ENCODE assay signal across 21 cellular contexts in the genomic region with DNA sequence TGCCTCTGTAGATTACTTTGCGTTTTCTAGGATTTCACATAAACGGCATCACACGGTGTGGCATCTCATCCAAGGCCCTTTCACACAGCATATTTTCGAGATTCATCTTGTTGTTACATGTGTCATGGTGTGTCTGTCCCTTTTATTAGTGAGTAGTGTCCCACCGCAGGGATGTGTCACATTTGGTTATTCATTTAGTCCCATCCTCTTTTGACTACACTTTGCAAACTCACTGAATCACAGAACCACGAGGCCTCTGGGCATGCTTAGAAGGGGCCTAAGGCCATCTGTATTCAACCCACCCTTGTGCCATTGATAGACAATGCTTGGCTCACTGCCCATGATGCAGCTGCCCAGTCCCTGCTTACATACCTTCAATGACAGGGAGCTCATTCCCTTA. TPM values are rescaled to one million over a fixed set of nuclear protein-coding genes. Genes with fewer than 3 reads are reported as not detected.
A peak's percentile ranks its signal among the peaks of the same experiment; 100 is the strongest.
DNase-seq lines count a peak whose midpoint lies in the region; ATAC-seq and TF ChIP-seq lines count a peak whose summit lies in the region.
"Had no signal": no experiment of that assay in that cellular context is flagged by ENCODE, and none has a peak within 500 bp of the region (broad histone marks: within the 10 kb centered on the region; RNA-seq: fewer than 3 reads in every experiment).

No MANE protein-coding gene starts in this region.

- no peak for DNase-seq in activated naive CD4-positive, alpha-beta T cell treated with anti-CD3 and anti-CD28 coated beads, Interleukin-2, amount 10 ng/mL, durations not matched to agents 7 days and 5 days
- DNase-seq in M059J (ENCODE audit: low read depth) (peak; percentile 49), GM03348 (ENCODE audit: low spot score) (no peak), ovary (no peak)
- DNase-seq in stimulated activated naive B cell treated with anti-CD40 and anti-IgM and Interleukin-4, amounts not matched to agents 10 μg/mL and 1 μg/mL and 100 μg/mL, for 72 hours: no peak
- DNase-seq in stimulated activated CD4-positive, alpha-beta T cell treated with anti-CD3 and anti-CD28 coated beads, Interleukin-15, amount 100 ng/mL, for 24 hours: no peak
- DNase-seq: activated naive CD4-positive, alpha-beta T cell treated with anti-CD3 and anti-CD28 coated beads for 36 hours; CD4-positive, CD25-positive, alpha-beta regulatory T cell; DND-41; KG1; left cardiac atrium; midbrain; NCI-H1092; NCI-H2107; NCI-H524; SJCRH30; stomach had no signal

- H3K4me1 ChIP-seq in ovary (ENCODE audit: insufficient read depth): no peaks in the 10 kb centered on the region
- H3K4me1 ChIP-seq: SJCRH30 had no signal

- peaks cover 7% of the 10 kb centered on the region for H3K4me1 Mint-ChIP-seq in activated naive CD4-positive, alpha-beta T cell treated with anti-CD3 and anti-CD28 coated beads, Interleukin-2, amount 50 U/mL, for 24 hours
- H3K4me1 Mint-ChIP-seq in activated naive CD4-positive, alpha-beta T cell treated with anti-CD3 and anti-CD28 coated beads, Interleukin-2, amount 10 ng/mL, durations not matched to agents 7 days and 5 days: peaks cover 22% of the 10 kb centered on the region
- peaks cover 31% of the 10 kb centered on the region for H3K4me1 Mint-ChIP-seq in dendritic cell treated with granulocyte-macrophage colony-stimulating factor and Interleukin-4, amounts not matched to agents 40 ng/mL and 50 ng/mL, for 4 days (ENCODE audit: low read depth)
- H3K4me1 Mint-ChIP-seq in stimulated activated naive B cell treated with anti-CD40 and anti-IgM and Interleukin-4, amounts not matched to agents 10 μg/mL and 1 μg/mL and 100 μg/mL, for 72 hours: peaks cover 31 to 51% of the 10 kb centered on the region in 2 donors

- no peaks in the 10 kb centered on the region for H3K27me3 Mint-ChIP-seq in activated naive CD4-positive, alpha-beta T cell treated with anti-CD3 and anti-CD28 coated beads, Interleukin-2, amount 50 U/mL, for 24 hours
- peaks cover 21% of the 10 kb centered on the region for H3K27me3 Mint-ChIP-seq in activated naive CD4-positive, alpha-beta T cell treated with anti-CD3 and anti-CD28 coated beads, Interleukin-2, amount 10 ng/mL, durations not matched to agents 7 days and 5 days
- H3K27me3 Mint-ChIP-seq in dendritic cell treated with granulocyte-macrophage colony-stimulating factor and Interleukin-4, amounts not matched to agents 40 ng/mL and 50 ng/mL, for 4 days: no peaks in the 10 kb centered on the region
- H3K27me3 Mint-ChIP-seq in stimulated activated naive B cell treated with anti-CD40 and anti-IgM and Interleukin-4, amounts not matched to agents 10 μg/mL and 1 μg/mL and 100 μg/mL, for 72 hours: no peaks in the 10 kb centered on the region

- CTCF ChIA-PET in activated naive CD4-positive, alpha-beta T cell treated with anti-CD3 and anti-CD28 coated beads, Interleukin-2, amount 10 ng/mL, durations not matched to agents 7 days and 5 days (lab: Charles Lee): interaction anchor here (1.0 to 2.3 kb wide), 2 partner anchors 10 to 12 kb away, joined by 3 to 18 read pairs; no protein-coding TSS in a partner anchor

- TF ChIP-seq POLR2A in ovary (IDR thresholded peaks at IDR 0.05): no peak

- TF ChIP-seq EP300 in ovary (IDR thresholded peaks at IDR 0.05): no peak

- WGBS in ovary, 3 donors: 61 to 74% (median 62%) methylated on average over 6 of the region's 6 CpGs

- no peaks in the 10 kb centered on the region for H3K36me3 Mint-ChIP-seq in activated naive CD4-positive, alpha-beta T cell treated with anti-CD3 and anti-CD28 coated beads, Interleukin-2, amount 50 U/mL, for 24 hours
- H3K36me3 Mint-ChIP-seq in activated naive CD4-positive, alpha-beta T cell treated with anti-CD3 and anti-CD28 coated beads, Interleukin-2, amount 10 ng/mL, durations not matched to agents 7 days and 5 days: peaks cover 7% of the 10 kb centered on the region
- peaks cover 7% of the 10 kb centered on the region for H3K36me3 Mint-ChIP-seq in dendritic cell treated with granulocyte-macrophage colony-stimulating factor and Interleukin-4, amounts not matched to agents 40 ng/mL and 50 ng/mL, for 4 days (ENCODE audit: low read depth)
- peaks cover 4 to 8% of the 10 kb centered on the region in 2 donors for H3K36me3 Mint-ChIP-seq in stimulated activated naive B cell treated with anti-CD40 and anti-IgM and Interleukin-4, amounts not matched to agents 10 μg/mL and 1 μg/mL and 100 μg/mL, for 72 hours
- H3K36me3 Mint-ChIP-seq: CD4-positive, CD25-positive, alpha-beta regulatory T cell; WTC11 had no signal

- H3K4me3 ChIP-seq in ovary: no peak overlapping the region
- H3K4me3 ChIP-seq: SJCRH30, stomach, upper lobe of left lung had no signal

- H3K27ac Mint-ChIP-seq in activated naive CD4-positive, alpha-beta T cell treated with anti-CD3 and anti-CD28 coated beads, Interleukin-2, amount 50 U/mL, for 24 hours: peak overlapping the region; percentile 2
- H3K27ac Mint-ChIP-seq in activated naive CD4-positive, alpha-beta T cell treated with anti-CD3 and anti-CD28 coated beads, Interleukin-2, amount 10 ng/mL, durations not matched to agents 7 days and 5 days: no peak overlapping the region
- H3K27ac Mint-ChIP-seq in dendritic cell treated with granulocyte-macrophage colony-stimulating factor and Interleukin-4, amounts not matched to agents 40 ng/mL and 50 ng/mL, for 4 days: peak overlapping the region; percentile 10
- peak overlapping the region; percentile 37 for H3K27ac Mint-ChIP-seq in stimulated activated naive B cell treated with anti-CD40 and anti-IgM and Interleukin-4, amounts not matched to agents 10 μg/mL and 1 μg/mL and 100 μg/mL, for 72 hours
- H3K27ac Mint-ChIP-seq: activated naive CD4-positive, alpha-beta T cell treated with anti-CD3 and anti-CD28 coated beads for 36 hours; WTC11 had no signal

- no peak for ATAC-seq in stimulated activated naive B cell treated with anti-CD40 and anti-IgM and Interleukin-4, amounts not matched to agents 10 μg/mL and 1 μg/mL and 100 μg/mL, for 72 hours (replicated peaks)
- ATAC-seq: left cardiac atrium, WTC11 had no signal

- H3K27me3 ChIP-seq in ovary: no peaks in the 10 kb centered on the region
- H3K27me3 ChIP-seq: SJCRH30, upper lobe of left lung had no signal

- intact Hi-C loops in dendritic cell treated with granulocyte-macrophage colony-stimulating factor and Interleukin-4, amounts not matched to agents 40 ng/mL and 50 ng/mL, for 4 days (cut with micrococcal nuclease): no loop called here
- intact Hi-C loops in ovary (cut with DNase I): no loop called here

- H3K4me3 Mint-ChIP-seq in activated naive CD4-positive, alpha-beta T cell treated with anti-CD3 and anti-CD28 coated beads, Interleukin-2, amount 50 U/mL, for 24 hours: no peak overlapping the region
- no peak overlapping the region for H3K4me3 Mint-ChIP-seq in activated naive CD4-positive, alpha-beta T cell treated with anti-CD3 and anti-CD28 coated beads, Interleukin-2, amount 10 ng/mL, durations not matched to agents 7 days and 5 days
- no peak overlapping the region for H3K4me3 Mint-ChIP-seq in dendritic cell treated with granulocyte-macrophage colony-stimulating factor and Interleukin-4, amounts not matched to agents 40 ng/mL and 50 ng/mL, for 4 days
- H3K4me3 Mint-ChIP-seq in stimulated activated naive B cell treated with anti-CD40 and anti-IgM and Interleukin-4, amounts not matched to agents 10 μg/mL and 1 μg/mL and 100 μg/mL, for 72 hours: no peak overlapping the region
- H3K4me3 Mint-ChIP-seq: activated naive CD4-positive, alpha-beta T cell treated with anti-CD3 and anti-CD28 coated beads for 36 hours; WTC11 had no signal

- no peak for TF ChIP-seq CTCF in ovary (IDR thresholded peaks at IDR 0.05)

- H3K36me3 ChIP-seq in ovary: no peaks in the 10 kb centered on the region
- H3K36me3 ChIP-seq: SJCRH30, stomach, upper lobe of left lung had no signal

- H3K27ac ChIP-seq in ovary: no peak overlapping the region
- H3K27ac ChIP-seq: SJCRH30, stomach, upper lobe of left lung had no signal

- no peaks in the 10 kb centered on the region for H3K9me3 ChIP-seq in ovary
- H3K9me3 ChIP-seq: SJCRH30, stomach, upper lobe of left lung had no signal

- H3K9me3 Mint-ChIP-seq in activated naive CD4-positive, alpha-beta T cell treated with anti-CD3 and anti-CD28 coated beads, Interleukin-2, amount 50 U/mL, for 24 hours: no peaks in the 10 kb centered on the region
- H3K9me3 Mint-ChIP-seq in activated naive CD4-positive, alpha-beta T cell treated with anti-CD3 and anti-CD28 coated beads, Interleukin-2, amount 10 ng/mL, durations not matched to agents 7 days and 5 days: no peaks in the 10 kb centered on the region
- H3K9me3 Mint-ChIP-seq in dendritic cell treated with granulocyte-macrophage colony-stimulating factor and Interleukin-4, amounts not matched to agents 40 ng/mL and 50 ng/mL, for 4 days: no peaks in the 10 kb centered on the region
- H3K9me3 Mint-ChIP-seq in stimulated activated naive B cell treated with anti-CD40 and anti-IgM and Interleukin-4, amounts not matched to agents 10 μg/mL and 1 μg/mL and 100 μg/mL, for 72 hours: no peaks in the 10 kb centered on the region
- H3K9me3 Mint-ChIP-seq: activated naive CD4-positive, alpha-beta T cell treated with anti-CD3 and anti-CD28 coated beads for 36 hours; CD4-positive, CD25-positive, alpha-beta regulatory T cell; WTC11 had no signal

RNA-seq across cellular contexts. Expression of a gene that starts 4.2 kb away (rescaled TPM):
- 3.7 and 5.0 TPM in 2 replicates for total RNA-seq in M059J (2014; rRNA removed; shearing (Covaris generic))
- total RNA-seq in ovary: 10 to 100 TPM in 2 of 7 donors, 1 to 10 TPM in 5; 2.3 to 18.4 (median 6.0) TPM
- 10 to 100 TPM in 1 of 2 donors, 1 to 10 TPM in 1; 3.9 to 11.0 TPM for polyA plus RNA-seq in ovary
- total RNA-seq: SJCRH30 had no signal

RNA-seq across cellular contexts. Expression of a gene that starts 34.1 kb away (rescaled TPM):
- total RNA-seq in M059J (2014; rRNA removed; shearing (Covaris generic)): 0.25 and 0.27 TPM in 2 replicates
- 10 to 100 TPM in 2 of 7 donors, 1 to 10 TPM in 5; 2.4 to 14.5 (median 6.2) TPM for total RNA-seq in ovary
- 1 to 10 TPM; 2.6 to 9.1 TPM for polyA plus RNA-seq in ovary
- total RNA-seq: SJCRH30 had no signal

RNA-seq across cellular contexts. Expression of a gene that starts 36.0 kb away (rescaled TPM):
- total RNA-seq in M059J (2014; rRNA removed; shearing (Covaris generic)): not detected in 2 replicates
- total RNA-seq in ovary: 1 to 10 TPM; 1.7 to 9.2 (median 5.0) TPM
- polyA plus RNA-seq in ovary: 1 to 10 TPM; 1.6 to 2.2 TPM
- total RNA-seq: left cardiac atrium, SJCRH30 had no signal
